ENCODE assay signal across 20 cellular contexts in the genomic region with DNA sequence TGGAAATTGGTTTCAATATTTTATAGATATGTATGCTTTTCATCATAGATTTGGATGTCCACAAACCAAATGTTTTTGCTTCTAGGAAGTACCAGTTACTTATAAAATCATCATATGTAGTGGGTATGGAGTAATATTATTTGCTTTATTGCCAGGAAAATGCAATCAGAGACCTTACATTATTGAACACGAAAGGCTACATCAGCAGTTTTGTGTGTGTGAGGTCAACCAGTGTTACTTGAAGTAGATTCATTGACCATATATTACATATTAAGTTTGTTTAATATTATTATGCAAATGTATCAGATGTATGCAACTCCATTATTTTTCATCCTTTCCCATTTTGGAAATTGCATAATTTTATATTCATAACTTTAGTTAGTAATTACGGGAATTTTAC.
DNase-seq lines count a peak whose midpoint lies in the region; ATAC-seq, FAIRE-seq and TF ChIP-seq lines count a peak whose summit lies in the region.
"Had no signal": no experiment of that assay in that cellular context is flagged by ENCODE, and none has a peak within 500 bp of the region (broad histone marks: within the 10 kb centered on the region; RNA-seq: fewer than 3 reads in every experiment).

No MANE protein-coding gene starts in this region.

- H3K4me2 ChIP-seq in A549: no peak overlapping the region
- no peak overlapping the region for H3K4me2 ChIP-seq in K562 (ENCODE audit: insufficient read depth, low read length)
- H3K4me2 ChIP-seq: BLaER1 treated with 17β-estradiol and CSF1 and Interleukin-3, amounts not matched to agents 10 nM and 100 nM had no signal

- no peak overlapping the region for H3K4me3 ChIP-seq in A549
- no peak overlapping the region for H3K4me3 ChIP-seq in K562
- H3K4me3 ChIP-seq: BLaER1 treated with 17β-estradiol and CSF1 and Interleukin-3, amounts not matched to agents 10 nM and 100 nM; GM12878 had no signal

- TF ChIP-seq EP300 in A549 (IDR thresholded peaks at IDR 0.05): no peak
- no peak for TF ChIP-seq EP300 in K562 (IDR thresholded peaks at IDR 0.05; ENCODE audit: low read length)

- no peaks in the 10 kb centered on the region for H3K9me3 Mint-ChIP-seq in MCF 10A (ENCODE audit: unreplicated experiment)

- H3K9me3 ChIP-seq in A549 (peaks cover 1% of the 10 kb centered on the region; the same call in 2 of the 3 replicates), K562 (replicated peaks; ENCODE audit: control insufficient read depth, insufficient read depth, low read depth, low read length) (no peaks in the 10 kb centered on the region; the same call in 1 of the 2 replicates)
- H3K9me3 ChIP-seq: BLaER1 treated with 17β-estradiol and CSF1 and Interleukin-3, amounts not matched to agents 10 nM and 100 nM; Caco-2 had no signal

- BruUV-seq in K562 (replicated peaks; lab: Mats Ljungman, UMichigan) (no TSS peak), MCF 10A (replicated peaks; lab: Mats Ljungman, UMichigan) (no TSS peak)

- no peak overlapping the region for H3K9ac ChIP-seq in K562 (ENCODE audit: insufficient read depth in 1 of 2, low read depth in 2 of 2, low read length in 2 of 2)
- H3K9ac ChIP-seq: BLaER1 treated with 17β-estradiol and CSF1 and Interleukin-3, amounts not matched to agents 10 nM and 100 nM had no signal

- intact Hi-C loops in K562 (cut with micrococcal nuclease) (no loop called here), MCF 10A (cut with micrococcal nuclease) (no loop called here)

- TF ChIP-seq CTCF in A549 (IDR thresholded peaks at IDR 0.05) (no peak), K562 (IDR thresholded peaks at IDR 0.05 in 2 of 3, conservative IDR thresholded peaks at IDR 0.05 in 1 of 3; ENCODE audit: insufficient read depth in 2 of 3, low read depth in 1 of 3, low read length in 3 of 3) (no peak), MCF 10A (IDR thresholded peaks at IDR 0.05; ENCODE audit: unreplicated experiment) (no peak)

- no peaks in the 10 kb centered on the region for H3K27me3 Mint-ChIP-seq in MCF 10A (ENCODE audit: insufficient read depth, unreplicated experiment)
- H3K27me3 Mint-ChIP-seq: B cell had no signal

- in situ Hi-C loops in K562 (cut with MboI): no loop called here

- H3K4me1 ChIP-seq in A549: no peaks in the 10 kb centered on the region
- H3K4me1 ChIP-seq in K562 (replicated peaks in 1 of 2; ENCODE audit: control insufficient read depth in 2 of 2, insufficient read depth in 2 of 2, low read length in 2 of 2): no peaks in the 10 kb centered on the region

- ATAC-seq in A549 (no peak), K562 (no peak)
- ATAC-seq: CD8-positive, alpha-beta T cell; GM12878 had no signal

- no peaks in the 10 kb centered on the region for H4K20me1 ChIP-seq in K562 (replicated peaks; ENCODE audit: control insufficient read depth, insufficient read depth, low read length)
- H4K20me1 ChIP-seq: BLaER1 treated with 17β-estradiol and CSF1 and Interleukin-3, amounts not matched to agents 10 nM and 100 nM had no signal

- POLR2A ChIA-PET in A549 (lab: Yijun Ruan, JAX): no interaction called here
- POLR2A ChIA-PET in K562 (lab: Yijun Ruan, JAX): no interaction called here
- POLR2A ChIA-PET in MCF 10A (lab: Yijun Ruan, JAX): no interaction called here

- H3K36me3 ChIP-seq in K562 (ENCODE audit: control insufficient read depth, insufficient read depth, low read length): no peaks in the 10 kb centered on the region
- H3K36me3 ChIP-seq: BLaER1 treated with 17β-estradiol and CSF1 and Interleukin-3, amounts not matched to agents 10 nM and 100 nM had no signal

- H3K27ac ChIP-seq in A549 (no peak overlapping the region), K562 (ENCODE audit: extremely low read depth, low read depth, low read length) (no peak overlapping the region)
- H3K27ac ChIP-seq: BLaER1 treated with 17β-estradiol and CSF1 and Interleukin-3, amounts not matched to agents 10 nM and 100 nM; C4-2B had no signal

- FAIRE-seq in A549 (lab: Jason Lieb, UNC) (no peak), G401.6 (lab: Jason Lieb, UNC) (peak; percentile 84), K562 (lab: Jason Lieb, UNC) (no peak)
- FAIRE-seq: A204.1, GM12878, GM12892, GM18507 had no signal

- H3K4me1 Mint-ChIP-seq in MCF 10A (ENCODE audit: insufficient read depth, unreplicated experiment): no peaks in the 10 kb centered on the region
- H3K4me1 Mint-ChIP-seq: B cell had no signal

- no peak overlapping the region for H2AFZ ChIP-seq in K562 (ENCODE audit: low read depth, low read length)

- no peaks in the 10 kb centered on the region for H3K79me2 ChIP-seq in K562 (ENCODE audit: control insufficient read depth, insufficient read depth, low read length)

- no peaks in the 10 kb centered on the region for H3K9me1 ChIP-seq in K562 (ENCODE audit: control insufficient read depth, insufficient read depth, low read length)

- TF ChIP-seq RAD21 in A549 (conservative IDR thresholded peaks at IDR 0.05 in 1 of 2, IDR thresholded peaks at IDR 0.05 in 1 of 2) (no peak), K562 (CRISPR knock-in tag; conservative IDR thresholded peaks at IDR 0.05 in 1 of 2, IDR thresholded peaks at IDR 0.05 in 1 of 2) (no peak)

- H3K36me3 Mint-ChIP-seq in MCF 10A (ENCODE audit: insufficient read depth, unreplicated experiment): no peaks in the 10 kb centered on the region
- H3K36me3 Mint-ChIP-seq: CD8-positive, alpha-beta T cell had no signal

- DNase-seq in A549 (ENCODE audit: low read depth in 1 of 2, low spot score in 1 of 2): no peak
- DNase-seq in K562 (ENCODE audit: extremely low read depth in 1 of 4, low spot score in 3 of 4): no peak
- no peak for DNase-seq in MCF 10A (ENCODE audit: unreplicated experiment)
- no peak for DNase-seq in NCI-H1930 (lab: John Stamatoyannopoulos, UW)
- DNase-seq: 8988T; AML-193; Caco-2; Calu3; CD4-positive, alpha-beta T cell; CD8-positive, alpha-beta T cell; DMS79 treated with DMSO at 0.1 percent for 48 hours; GDM1 had no signal

- no peak overlapping the region for H3K27ac Mint-ChIP-seq in MCF 10A (ENCODE audit: low read depth, unreplicated experiment)
- H3K27ac Mint-ChIP-seq: B cell; CD4-positive, alpha-beta T cell; CD8-positive, alpha-beta T cell had no signal

- H3K27me3 ChIP-seq in K562 (ENCODE audit: control insufficient read depth in 2 of 2, insufficient read depth in 2 of 2, low read length in 2 of 2): no peaks in the 10 kb centered on the region
- H3K27me3 ChIP-seq: BLaER1 treated with 17β-estradiol and CSF1 and Interleukin-3, amounts not matched to agents 10 nM and 100 nM had no signal

- CTCF ChIA-PET in A549 (lab: Yijun Ruan, JAX) (no interaction called here), K562 (lab: Yijun Ruan, JAX; ENCODE audit: low intra/inter-chr PET ratio) (no interaction called here), MCF 10A (lab: Yijun Ruan, JAX) (interaction anchor here (0.7 kb wide), 1 partner anchor 320 kb away, joined by 3 read pairs; no protein-coding TSS in a partner anchor)

- H3K4me3 Mint-ChIP-seq in MCF 10A (ENCODE audit: unreplicated experiment): no peak overlapping the region
- H3K4me3 Mint-ChIP-seq: B cell; CD4-positive, alpha-beta T cell; CD8-positive, alpha-beta T cell had no signal

- TF ChIP-seq POLR2A in A549 (IDR thresholded peaks at IDR 0.05; ENCODE audit: low read length) (no peak), K562 (conservative IDR thresholded peaks at IDR 0.05) (no peak)

- 86% methylated on average over 2 of the region's 2 CpGs for WGBS in A549 (ENCODE audit: missing lambda C conversion rate)
- 1% methylated on average over 2 of the region's 2 CpGs for WGBS in K562 (ENCODE audit: insufficient coverage, low coverage, missing lambda C conversion rate)

TF ChIP-seq in A549, 52 proteins besides CTCF, POLR2A, EP300 and RAD21:
- no peak for TF ChIP-seq ZSCAN20 (CRISPR knock-in tag; IDR thresholded peaks at IDR 0.05)
- TF ChIP-seq, protein P1, sequence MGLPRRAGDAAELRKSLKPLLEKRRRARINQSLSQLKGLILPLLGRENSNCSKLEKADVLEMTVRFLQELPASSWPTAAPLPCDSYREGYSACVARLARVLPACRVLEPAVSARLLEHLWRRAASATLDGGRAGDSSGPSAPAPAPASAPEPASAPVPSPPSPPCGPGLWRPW (IDR thresholded peaks at IDR 0.05): no peak
- TF ChIP-seq MAFK (IDR thresholded peaks at IDR 0.05; ENCODE audit: partially characterized antibody): peak; percentile 75
TF ChIP-seq in A549: peak in this region for 1.

TF ChIP-seq in K562, 482 proteins besides CTCF, POLR2A, EP300 and RAD21:
- TF ChIP-seq CREBBP (IDR thresholded peaks at IDR 0.05; ENCODE audit: low read depth, low read length): no peak
- peak; percentile 61; the same call in 1 of the 2 replicates for TF ChIP-seq ZNF316 (IDR thresholded peaks at IDR 0.05)
- TF ChIP-seq ZNF121 (CRISPR knock-in tag; conservative IDR thresholded peaks at IDR 0.05): no peak
- TF ChIP-seq, protein P2, sequence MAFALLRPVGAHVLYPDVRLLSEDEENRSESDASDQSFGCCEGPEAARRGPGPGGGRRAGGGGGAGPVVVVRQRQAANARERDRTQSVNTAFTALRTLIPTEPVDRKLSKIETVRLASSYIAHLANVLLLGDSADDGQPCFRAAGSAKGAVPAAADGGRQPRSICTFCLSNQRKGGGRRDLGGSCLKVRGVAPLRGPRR (CRISPR knock-in tag; IDR thresholded peaks at IDR 0.05): no peak
- peak; percentile 46; the same call in 1 of the 2 replicates for TF ChIP-seq MAFK (IDR thresholded peaks at IDR 0.05; ENCODE audit: low read length)
- peak; percentile 59 for TF ChIP-seq MAFF (IDR thresholded peaks at IDR 0.05; ENCODE audit: low read length)
- peak; percentile 21; the same call in 1 of the 2 replicates for TF ChIP-seq MAFG (tag; conservative IDR thresholded peaks at IDR 0.05)
TF ChIP-seq in K562: peak in this region for 4.
